Comparison of ENCODE assay signal across 11 cellular contexts in the genomic region with DNA sequence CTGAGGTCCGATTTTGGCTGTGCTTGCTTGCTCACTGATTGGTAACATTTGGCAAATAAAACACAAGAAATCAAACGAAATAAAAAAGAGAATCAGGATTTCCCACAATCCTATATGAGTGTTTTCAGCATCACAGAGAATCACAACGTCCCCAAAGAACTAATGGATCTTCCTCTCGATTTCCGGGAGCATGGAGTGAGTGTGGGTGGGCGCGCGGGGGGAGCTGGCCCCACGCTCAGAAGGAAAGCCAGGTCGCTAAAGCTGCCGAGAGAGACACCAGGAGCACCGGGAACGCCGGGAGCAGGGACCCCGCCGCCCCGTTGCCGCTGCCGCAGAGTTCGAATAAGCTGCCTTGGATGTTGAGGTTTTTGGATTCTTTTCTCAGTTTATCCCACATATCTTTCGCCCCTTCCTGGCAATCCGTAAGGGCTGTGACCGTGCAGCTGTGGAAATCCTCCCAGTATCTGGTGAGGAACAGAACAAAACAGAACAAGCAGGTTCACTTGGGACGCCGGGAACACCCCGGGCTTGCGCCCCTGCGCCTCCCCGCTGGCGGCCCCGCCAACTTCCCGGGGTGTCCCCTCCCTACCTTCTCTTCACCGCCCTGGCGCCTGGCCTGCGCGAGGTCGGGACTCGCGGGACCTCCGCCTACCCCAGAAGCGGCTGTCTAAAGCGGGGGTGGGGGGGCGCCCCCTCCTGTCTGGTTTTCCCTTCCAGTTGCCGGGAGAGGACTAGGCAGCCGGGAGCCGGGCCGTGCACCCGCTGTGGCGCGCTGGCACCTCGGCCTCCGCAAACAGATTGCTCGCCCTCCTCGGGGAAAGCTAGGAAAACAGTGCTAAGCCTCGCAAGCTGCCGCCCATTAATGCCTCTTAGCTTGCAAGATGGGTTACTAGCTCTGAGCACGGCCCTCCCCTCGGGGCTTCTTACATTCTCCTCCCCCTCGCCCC. TPM values are rescaled to one million over a fixed set of nuclear protein-coding genes. Genes with fewer than 3 reads are reported as not detected.
DNase-seq lines count a peak whose midpoint lies in the region; ATAC-seq and TF ChIP-seq lines count a peak whose summit lies in the region.
"Had no signal": no experiment of that assay in that cellular context is flagged by ENCODE, and none has a peak within 500 bp of the region (broad histone marks: within the 10 kb centered on the region; RNA-seq: fewer than 3 reads in every experiment).

No MANE protein-coding gene starts in this region.

- TF ChIP-seq CTCF in SK-N-SH (IDR thresholded peaks at IDR 0.05): peak; percentile 24

- H2AFZ ChIP-seq in SK-N-SH (ENCODE audit: low read depth): no peak overlapping the region

- peaks cover 61% of the 10 kb centered on the region for H3K4me1 Mint-ChIP-seq in activated naive CD8-positive, alpha-beta T cell treated with anti-CD3 and anti-CD28 coated beads for 36 hours
- peaks cover 70% of the 10 kb centered on the region for H3K4me1 Mint-ChIP-seq in stimulated activated effector memory CD8-positive, alpha-beta T cell treated with anti-CD3 and anti-CD28 coated beads, Interleukin-12 subunit alpha, Interleukin-12 subunit beta, amount 100 ng/mL, for 72 hours

- peaks cover 3 to 17% of the 10 kb centered on the region in 2 experiments; a peak in 2 of 4 replicates for H3K4me1 ChIP-seq in SK-N-SH (ENCODE audit: control insufficient read depth in 1 of 2, insufficient read depth in 2 of 2, low read depth in 1 of 2, low read length in 1 of 2)
- H3K4me1 ChIP-seq in iPS-18a (ENCODE audit: control insufficient read depth, low read depth, low read length): peaks cover 28% of the 10 kb centered on the region

- H3K9me3 ChIP-seq in SK-N-SH: no peaks in the 10 kb centered on the region
- no peaks in the 10 kb centered on the region for H3K9me3 ChIP-seq in iPS-18a (ENCODE audit: control insufficient read depth, low read depth, low read length)
- H3K9me3 ChIP-seq: thyroid gland had no signal

- H3K27me3 Mint-ChIP-seq in activated naive CD8-positive, alpha-beta T cell treated with anti-CD3 and anti-CD28 coated beads for 36 hours: peaks cover 98% of the 10 kb centered on the region

- DNase-seq in SK-N-SH (peak; percentile 49), globus pallidus (ENCODE audit: low spot score) (no peak), NOMO-1 treated with DMSO at 0.1 percent for 48 hours (lab: John Stamatoyannopoulos, UW; ENCODE audit: unreplicated experiment) (no peak), KG1 (lab: John Stamatoyannopoulos, UW) (no peak)
- no peak for DNase-seq in activated naive CD8-positive, alpha-beta T cell treated with anti-CD3 and anti-CD28 coated beads for 36 hours
- peak in 1 of 2 donors; percentile 52 for DNase-seq in stimulated activated effector memory CD8-positive, alpha-beta T cell treated with anti-CD3 and anti-CD28 coated beads, Interleukin-12 subunit alpha, Interleukin-12 subunit beta, amount 100 ng/mL, for 72 hours (ENCODE audit: low spot score in 2 of 2)
- DNase-seq: ACHN, activated gamma-delta T cell treated with Interleukin-2 at 50 U/mL for 16 hours had no signal

- H3K27ac Mint-ChIP-seq in activated naive CD8-positive, alpha-beta T cell treated with anti-CD3 and anti-CD28 coated beads for 36 hours: no peak overlapping the region
- H3K27ac Mint-ChIP-seq in stimulated activated effector memory CD8-positive, alpha-beta T cell treated with anti-CD3 and anti-CD28 coated beads, Interleukin-12 subunit alpha, Interleukin-12 subunit beta, amount 100 ng/mL, for 72 hours: no peak overlapping the region

- no peak overlapping the region for H3K9ac ChIP-seq in SK-N-SH
- H3K9ac ChIP-seq in iPS-18a (ENCODE audit: low read length): no peak overlapping the region

- 49% methylated on average over 40 of the region's 59 CpGs for WGBS in SK-N-SH (ENCODE audit: low lambda C conversion rate)

- POLR2A ChIA-PET in SK-N-SH (lab: Yijun Ruan, JAX): no interaction called here

- H3K36me3 Mint-ChIP-seq in activated naive CD8-positive, alpha-beta T cell treated with anti-CD3 and anti-CD28 coated beads for 36 hours: peaks cover 10% of the 10 kb centered on the region
- peaks cover 27% of the 10 kb centered on the region for H3K36me3 Mint-ChIP-seq in stimulated activated effector memory CD8-positive, alpha-beta T cell treated with anti-CD3 and anti-CD28 coated beads, Interleukin-12 subunit alpha, Interleukin-12 subunit beta, amount 100 ng/mL, for 72 hours

- H3K9me3 Mint-ChIP-seq in activated naive CD8-positive, alpha-beta T cell treated with anti-CD3 and anti-CD28 coated beads for 36 hours: peaks cover 5% of the 10 kb centered on the region
- peaks cover 5% of the 10 kb centered on the region for H3K9me3 Mint-ChIP-seq in stimulated activated effector memory CD8-positive, alpha-beta T cell treated with anti-CD3 and anti-CD28 coated beads, Interleukin-12 subunit alpha, Interleukin-12 subunit beta, amount 100 ng/mL, for 72 hours

- H3K4me3 ChIP-seq in SK-N-SH (ENCODE audit: low read depth in 2 of 2, low read length in 1 of 2): no peak overlapping the region
- H3K4me3 ChIP-seq in iPS-18a (ENCODE audit: low read length): peak overlapping the region; percentile 41

- no peaks in the 10 kb centered on the region for H3K79me2 ChIP-seq in SK-N-SH (ENCODE audit: insufficient read depth)

- no peak overlapping the region; a peak in 1 of 4 replicates for H3K27ac ChIP-seq in SK-N-SH (ENCODE audit: low read depth in 2 of 2, low read length in 1 of 2)
- no peak overlapping the region for H3K27ac ChIP-seq in iPS-18a (ENCODE audit: low read length)

- no peaks in the 10 kb centered on the region for H3K9me2 ChIP-seq in SK-N-SH

- H3K36me3 ChIP-seq in SK-N-SH (replicated peaks in 1 of 2; ENCODE audit: control insufficient read depth in 1 of 2, insufficient read depth in 2 of 2, low read length in 1 of 2): no peaks in the 10 kb centered on the region
- H3K36me3 ChIP-seq in iPS-18a (ENCODE audit: control insufficient read depth, low read depth, low read length): no peaks in the 10 kb centered on the region
- H3K36me3 ChIP-seq: thyroid gland had no signal

- ATAC-seq in SK-N-SH treated with all-trans-retinoic acid at 6 μM for 48 hours: no peak
- no peak for ATAC-seq in stimulated activated effector memory CD8-positive, alpha-beta T cell treated with anti-CD3 and anti-CD28 coated beads, Interleukin-12 subunit alpha, Interleukin-12 subunit beta, amount 100 ng/mL, for 72 hours

- no peak for TF ChIP-seq EP300 in SK-N-SH (IDR thresholded peaks at IDR 0.05; ENCODE audit: borderline replicate concordance in 1 of 2, low read depth in 1 of 2, low read length in 1 of 2)

- H3F3A ChIP-seq in SK-N-SH (replicated peaks; ENCODE audit: insufficient read depth): no peaks in the 10 kb centered on the region

- H3K27me3 ChIP-seq in SK-N-SH (ENCODE audit: insufficient read depth) (peaks cover 67% of the 10 kb centered on the region), iPS-18a (ENCODE audit: control insufficient read depth, insufficient read depth, low read length) (peaks cover 100% of the 10 kb centered on the region)

- H4K20me1 ChIP-seq in SK-N-SH (ENCODE audit: insufficient read depth): no peaks in the 10 kb centered on the region

- H3K4me3 Mint-ChIP-seq in activated naive CD8-positive, alpha-beta T cell treated with anti-CD3 and anti-CD28 coated beads for 36 hours: peak overlapping the region; percentile 53
- peak overlapping the region; percentile 83 for H3K4me3 Mint-ChIP-seq in stimulated activated effector memory CD8-positive, alpha-beta T cell treated with anti-CD3 and anti-CD28 coated beads, Interleukin-12 subunit alpha, Interleukin-12 subunit beta, amount 100 ng/mL, for 72 hours

- CTCF ChIA-PET in SK-N-SH (lab: Yijun Ruan, JAX): interaction anchor here (0.9 to 1.7 kb wide), 2 partner anchors 10 to 233 kb away, joined by 3 read pairs; no protein-coding TSS in a partner anchor

- peak overlapping the region; percentile 28; the same call in 1 of the 2 replicates for H3K4me2 ChIP-seq in SK-N-SH

- no peak for TF ChIP-seq RAD21 in SK-N-SH (IDR thresholded peaks at IDR 0.05; ENCODE audit: low read length)

TF ChIP-seq in SK-N-SH, 30 proteins besides CTCF, POLR2A, EP300 and RAD21:
- TF ChIP-seq RXRA (IDR thresholded peaks at IDR 0.05; ENCODE audit: borderline replicate concordance, low read depth) (no peak), JUND (IDR thresholded peaks at IDR 0.05) (no peak)
TF ChIP-seq in SK-N-SH: peak in this region for 0.

TF ChIP-seq in SK-N-SH treated with all-trans-retinoic acid at 6 μM for 48 hours, 23 proteins besides CTCF, POLR2A, EP300 and RAD21 (continues in another document):
- no peak for TF ChIP-seq ZFP30 (CRISPR knock-in tag; IDR thresholded peaks at IDR 0.05)
- TF ChIP-seq, protein P1, sequence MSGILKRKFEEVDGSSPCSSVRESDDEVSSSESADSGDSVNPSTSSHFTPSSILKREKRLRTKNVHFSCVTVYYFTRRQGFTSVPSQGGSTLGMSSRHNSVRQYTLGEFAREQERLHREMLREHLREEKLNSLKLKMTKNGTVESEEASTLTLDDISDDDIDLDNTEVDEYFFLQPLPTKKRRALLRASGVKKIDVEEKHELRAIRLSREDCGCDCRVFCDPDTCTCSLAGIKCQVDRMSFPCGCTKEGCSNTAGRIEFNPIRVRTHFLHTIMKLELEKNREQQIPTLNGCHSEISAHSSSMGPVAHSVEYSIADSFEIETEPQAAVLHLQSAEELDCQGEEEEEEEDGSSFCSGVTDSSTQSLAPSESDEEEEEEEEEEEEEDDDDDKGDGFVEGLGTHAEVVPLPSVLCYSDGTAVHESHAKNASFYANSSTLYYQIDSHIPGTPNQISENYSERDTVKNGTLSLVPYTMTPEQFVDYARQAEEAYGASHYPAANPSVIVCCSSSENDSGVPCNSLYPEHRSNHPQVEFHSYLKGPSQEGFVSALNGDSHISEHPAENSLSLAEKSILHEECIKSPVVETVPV (CRISPR knock-in tag; IDR thresholded peaks at IDR 0.05): no peak
- no peak for TF ChIP-seq ZNF8 (CRISPR knock-in tag; IDR thresholded peaks at IDR 0.05)
- TF ChIP-seq BACH2 (CRISPR knock-in tag; IDR thresholded peaks at IDR 0.05; ENCODE audit: borderline replicate concordance): no peak
- no peak for TF ChIP-seq ZNF565 (CRISPR knock-in tag; conservative IDR thresholded peaks at IDR 0.05; ENCODE audit: low read depth)
- TF ChIP-seq CSDC2 (CRISPR knock-in tag; IDR thresholded peaks at IDR 0.05): no peak
- TF ChIP-seq ARNTL (CRISPR knock-in tag; IDR thresholded peaks at IDR 0.05; ENCODE audit: borderline replicate concordance, low read depth): no peak
- no peak for TF ChIP-seq ISL1 (CRISPR knock-in tag; IDR thresholded peaks at IDR 0.05)

RNA-seq across cellular contexts. Expression of a gene that starts 7.7 kb away (rescaled TPM):
- 8.5 and 8.9 TPM in 2 replicates for polyA plus RNA-seq in SK-N-SH (2012; rRNA removed)
- 10.5 and 10.9 TPM in 2 replicates for polyA plus RNA-seq in SK-N-SH (2012; cell fraction: cytosol; rRNA removed)
- 9.7 and 10.7 TPM in 2 replicates for polyA plus RNA-seq in SK-N-SH (2012; cell fraction: nucleus; rRNA removed)
- 10 to 100 TPM; 10.2 to 10.6 TPM for total RNA-seq in activated naive CD8-positive, alpha-beta T cell treated with anti-CD3 and anti-CD28 coated beads for 36 hours
